26 cellular contexts compared by ENCODE assay signal in genomic region chr12:113880337-113880736, GRCh38.
DNase-seq lines count a peak whose midpoint lies in the region; ATAC-seq and TF ChIP-seq lines count a peak whose summit lies in the region.
"Had no signal": no experiment of that assay in that cellular context is flagged by ENCODE, and none has a peak within 500 bp of the region (broad histone marks: within the 10 kb centered on the region; RNA-seq: fewer than 3 reads in every experiment).

No MANE protein-coding gene starts in this region.

- H3K9me3 ChIP-seq in BE2C = no peaks in the 10 kb centered on the region
- no peaks in the 10 kb centered on the region for H3K9me3 ChIP-seq in trophoblast cell (ENCODE audit: insufficient read depth, low read depth, low read length)
- H3K9me3 ChIP-seq: colonic mucosa, thoracic aorta, uterus had no signal

- H3K4me3 ChIP-seq in BE2C (ENCODE audit: low read depth, low read length) = no peak overlapping the region
- no peak overlapping the region for H3K4me3 ChIP-seq in trophoblast cell (ENCODE audit: low read depth, low read length)
- H3K4me3 ChIP-seq: colonic mucosa, GM23248, SK-N-MC, thoracic aorta, uterus had no signal

- no peak overlapping the region for H4K12ac ChIP-seq in trophoblast cell (ENCODE audit: low read depth, low read length)

- no peak overlapping the region for H3K9ac ChIP-seq in trophoblast cell (ENCODE audit: low read length)
- H3K9ac ChIP-seq: GM23248 had no signal

- H2AK5ac ChIP-seq in trophoblast cell (ENCODE audit: low read length) = no peak overlapping the region

- no peak overlapping the region for H4K91ac ChIP-seq in trophoblast cell (ENCODE audit: low read depth, low read length)

- no peak overlapping the region for H3K4ac ChIP-seq in trophoblast cell (ENCODE audit: low read depth, low read length)

- H2AFZ ChIP-seq in trophoblast cell (ENCODE audit: insufficient read depth, low read length, poor library complexity) = no peak overlapping the region
- H2AFZ ChIP-seq: GM23248 had no signal

- no peak overlapping the region for H4K8ac ChIP-seq in trophoblast cell (ENCODE audit: low read depth, low read length)

- DNase-seq in NCI-H1417 (lab: John Stamatoyannopoulos, UW) (peak; percentile 57 to 95 (median 83)), NCI-H1417 treated with DMSO at 0.1 percent for 48 hours (lab: John Stamatoyannopoulos, UW) (no peak), NCI-H1436 (lab: John Stamatoyannopoulos, UW) (peak; percentile 81), NCI-H2171 treated with DMSO at 0.1 percent for 48 hours (lab: John Stamatoyannopoulos, UW) (peak; percentile 79), left kidney (ENCODE audit: low read depth, low spot score) (peak; percentile 80), BE2C (no peak), trophoblast cell (no peak)
- DNase-seq: 8988T; activated CD4-positive, alpha-beta T cell treated with anti-CD3 and anti-CD28 coated beads for 1 hour; activated T-cell treated with anti-CD3 and anti-CD28 coated beads for 4 hours; aorta; CD4-positive, CD25-positive, alpha-beta regulatory T cell; colonic mucosa; effector CD8-positive, alpha-beta T cell; GM23248; HFFc6; midbrain; naive thymus-derived CD4-positive, alpha-beta T cell; NCI-H774; stimulated activated naive CD8-positive, alpha-beta T cell treated with anti-CD3 and anti-CD28 coated beads, Interleukin-15, Interleukin-2, amounts not matched to agents 100 U/mL and 50 U/mL, for 24 hours; T-helper 17 cell; uterus had no signal

- no peak overlapping the region for H3K23ac ChIP-seq in trophoblast cell (ENCODE audit: low read length)

- no peaks in the 10 kb centered on the region for H3K4me1 ChIP-seq in BE2C
- H3K4me1 ChIP-seq in trophoblast cell (ENCODE audit: control insufficient read depth in 1 of 2, insufficient read depth in 2 of 2, low read length in 2 of 2) = no peaks in the 10 kb centered on the region
- H3K4me1 ChIP-seq: colonic mucosa, uterus had no signal

- no peaks in the 10 kb centered on the region for H3K79me2 ChIP-seq in trophoblast cell (ENCODE audit: control insufficient read depth, insufficient read depth, low read length, poor library complexity)

- H3K27ac ChIP-seq in trophoblast cell (ENCODE audit: low read depth, low read length) = no peak overlapping the region
- H3K27ac ChIP-seq: colonic mucosa, epithelial cell of prostate, GM23248, SK-N-MC, thoracic aorta, uterus had no signal

- TF ChIP-seq CTCF in BE2C (IDR thresholded peaks at IDR 0.05; ENCODE audit: low read depth, low read length) = no peak

- no peak overlapping the region for H2BK5ac ChIP-seq in trophoblast cell (ENCODE audit: low read depth, low read length, poor library complexity)

- WGBS in trophoblast cell (ENCODE audit: extremely low coverage, insufficient coverage, insufficient read length) = no CpG with 5 or more reads among the region's 11 CpGs

- no peak overlapping the region for H2BK120ac ChIP-seq in trophoblast cell (ENCODE audit: insufficient read depth, low read length, poor library complexity)

- ATAC-seq in GM21786 (IDR thresholded peaks at IDR 0.05; ENCODE audit: unreplicated experiment) = no peak
- ATAC-seq: naive thymus-derived CD4-positive, alpha-beta T cell; stimulated activated naive CD8-positive, alpha-beta T cell treated with anti-CD3 and anti-CD28 coated beads, Interleukin-15, Interleukin-2, amounts not matched to agents 100 U/mL and 50 U/mL, for 24 hours; T-helper 17 cell had no signal

- H3K4me2 ChIP-seq in trophoblast cell (ENCODE audit: low read length) = no peak overlapping the region

- H3K36me3 ChIP-seq in BE2C (no peaks in the 10 kb centered on the region), trophoblast cell (ENCODE audit: control insufficient read depth in 1 of 2, insufficient read depth in 2 of 2, low read length in 2 of 2) (no peaks in the 10 kb centered on the region)
- H3K36me3 ChIP-seq: colonic mucosa, uterus had no signal

- H3K14ac ChIP-seq in trophoblast cell (ENCODE audit: low read length) = no peak overlapping the region

- H3K18ac ChIP-seq in trophoblast cell (ENCODE audit: low read length) = no peak overlapping the region

- H2BK12ac ChIP-seq in trophoblast cell (ENCODE audit: low read length) = no peak overlapping the region

- H3K79me1 ChIP-seq in trophoblast cell (ENCODE audit: low read length) = no peaks in the 10 kb centered on the region

- H3K27me3 ChIP-seq in BE2C (no peaks in the 10 kb centered on the region), trophoblast cell (ENCODE audit: insufficient read depth, low read length) (no peaks in the 10 kb centered on the region)
- H3K27me3 ChIP-seq: colonic mucosa, uterus had no signal

Comparison
In these comparisons a context has a peak if more than half of its experiments do, and no peak if none do; other contexts are left out.
1. DNase-seq: peak in NCI-H1417 (3 of 3), NCI-H1436 (single experiment), NCI-H2171 treated with DMSO at 0.1 percent for 48 hours (single experiment) and left kidney (single experiment); none in NCI-H1417 treated with DMSO at 0.1 percent for 48 hours (single experiment), BE2C (single experiment) and trophoblast cell (0 of 2).